Comparison of ENCODE assay signal across 8 cellular contexts in genomic region chr18:12744103-12744502, GRCh38. TPM values are rescaled to one million over a fixed set of nuclear protein-coding genes. Genes with fewer than 3 reads are reported as not detected.
DNase-seq lines count a peak whose midpoint lies in the region; ATAC-seq and TF ChIP-seq lines count a peak whose summit lies in the region.

No MANE protein-coding gene starts in this region.

- H3K9ac ChIP-seq in HCT116 (ENCODE audit: low read length) (no peak overlapping the region), OCI-LY1 (ENCODE audit: low read length) (no peak overlapping the region)

- H3K4me3 ChIP-seq in HCT116 (replicated peaks in 1 of 2; ENCODE audit: low read depth in 1 of 2, low read length in 2 of 2), result no peak overlapping the region
- H3K4me3 ChIP-seq in OCI-LY1 (ENCODE audit: low read depth, low read length, poor library complexity, severe bottlenecking), result no peak overlapping the region
- no peak overlapping the region for H3K4me3 ChIP-seq in mucosa of descending colon

- H3K9me2 ChIP-seq in HCT116 (ENCODE audit: insufficient read depth) (no peaks in the 10 kb centered on the region), OCI-LY1 (ENCODE audit: low read depth, low read length) (no peaks in the 10 kb centered on the region)

- CTCF ChIA-PET in HCT116 (lab: Charles Lee), result interaction anchor here (0.6 to 3.4 kb wide), 7 partner anchors 17 to 472 kb away, joined by 3 to 29 read pairs (median 4); no protein-coding TSS in a partner anchor

- POLR2A ChIA-PET in HCT116 (lab: Charles Lee), result no interaction called here

- H3K4me2 ChIP-seq in HCT116 (ENCODE audit: low read length) (no peak overlapping the region), OCI-LY1 (ENCODE audit: low read length) (no peak overlapping the region)

- no peak overlapping the region for H2AFZ ChIP-seq in HCT116 (ENCODE audit: low read depth, low read length, poor library complexity, severe bottlenecking)
- no peak overlapping the region for H2AFZ ChIP-seq in OCI-LY1 (ENCODE audit: low read length)

- no peaks in the 10 kb centered on the region for H3F3A ChIP-seq in OCI-LY1 (ENCODE audit: insufficient read depth, low read length)

- TF ChIP-seq CTCF in C4-2B (conservative IDR thresholded peaks at IDR 0.05) (peak; percentile 77), HCT116 (IDR thresholded peaks at IDR 0.05 in 2 of 3, conservative IDR thresholded peaks at IDR 0.05 in 1 of 3; ENCODE audit: borderline replicate concordance in 1 of 3, insufficient read depth in 1 of 3, low read depth in 2 of 3, low read length in 2 of 3) (peak; percentile 36 to 71 (median 66)), OCI-LY1 (IDR thresholded peaks at IDR 0.05; ENCODE audit: low read length) (peak; percentile 86), mucosa of descending colon (IDR thresholded peaks at IDR 0.05) (no peak)

- H3K9me3 ChIP-seq in HCT116 (ENCODE audit: control insufficient read depth in 1 of 2, insufficient read depth in 1 of 2, low read depth in 1 of 2, low read length in 2 of 2) (no peaks in the 10 kb centered on the region; a peak in 1 of 4 replicates), OCI-LY1 (ENCODE audit: low read length) (no peaks in the 10 kb centered on the region), mucosa of descending colon (no peaks in the 10 kb centered on the region)

- intact Hi-C loops in HCT116 (cut with micrococcal nuclease), result loop anchor here (1.0 to 5.0 kb wide), 3 partner anchors 149 to 413 kb away; no protein-coding TSS in a partner anchor
- intact Hi-C loops in mucosa of descending colon (cut with DNase I, micrococcal nuclease), result no loop called here

- H3K27ac ChIP-seq in C4-2B, result no peak overlapping the region
- H3K27ac ChIP-seq in HCT116 (ENCODE audit: low read depth, low read length), result no peak overlapping the region
- no peak overlapping the region for H3K27ac ChIP-seq in OCI-LY1 (ENCODE audit: low read depth, low read length, poor library complexity, severe bottlenecking)

- H3K27me3 ChIP-seq in HCT116 (ENCODE audit: insufficient read depth, low read length), result no peaks in the 10 kb centered on the region
- 0 out of 2 replicates have a peak, but pooled peaks cover 5% of the 10 kb centered on the region for H3K27me3 ChIP-seq in OCI-LY1 (ENCODE audit: insufficient read depth, low read length)

- H3K79me2 ChIP-seq in HCT116 (ENCODE audit: insufficient read depth, low read length) (no peaks in the 10 kb centered on the region), OCI-LY1 (ENCODE audit: insufficient read depth, low read length) (no peaks in the 10 kb centered on the region)

- H4K20me1 ChIP-seq in HCT116 (ENCODE audit: insufficient read depth), result no peaks in the 10 kb centered on the region
- no peaks in the 10 kb centered on the region for H4K20me1 ChIP-seq in OCI-LY1 (ENCODE audit: insufficient read depth, low read length)

- DNase-seq in HCT116 (ENCODE audit: low read depth, low spot score) (peak; percentile 42), dermis blood vessel endothelial cell (peak; percentile 79), mucosa of descending colon (no peak)

- peaks cover 4 to 5% of the 10 kb centered on the region in 2 experiments; a peak in 2 of 4 replicates for H3K4me1 ChIP-seq in HCT116 (ENCODE audit: control insufficient read depth in 1 of 2, insufficient read depth in 2 of 2, low read length in 2 of 2)
- H3K4me1 ChIP-seq in OCI-LY1 (ENCODE audit: insufficient read depth, low read length, severe bottlenecking), result peaks cover 13% of the 10 kb centered on the region
- H3K4me1 ChIP-seq in mucosa of descending colon (ENCODE audit: low read depth), result no peaks in the 10 kb centered on the region

- TF ChIP-seq POLR2A in HCT116 (IDR thresholded peaks at IDR 0.05; ENCODE audit: borderline replicate concordance, extremely low read depth, insufficient read depth, insufficient read length), result no peak

- BruUV-seq in HCT116 (replicated peaks; lab: Mats Ljungman, UMichigan), result no TSS peak

- peak; percentile 94 for ATAC-seq in HCT116
- ATAC-seq in mucosa of descending colon, result peak; percentile 41
- ATAC-seq in HG03378 (IDR thresholded peaks at IDR 0.05; ENCODE audit: unreplicated experiment), result no peak
- ATAC-seq in HG03354 (IDR thresholded peaks at IDR 0.05; ENCODE audit: poor library complexity, severe bottlenecking, unreplicated experiment), result no peak
- no peak for ATAC-seq in HG03342 (IDR thresholded peaks at IDR 0.05; ENCODE audit: unreplicated experiment)

- RAD21 ChIA-PET in HCT116 (lab: Charles Lee; ENCODE audit: low non-redundant PET in 1 of 2, low total read pairs in 2 of 2, uncharacterized antibody in 2 of 2, unreplicated experiment in 2 of 2), result interaction anchor here (0.5 to 1.1 kb wide), 4 partner anchors 187 to 193 kb away, joined by 3 to 8 read pairs (median 3); no protein-coding TSS in a partner anchor

- peak; percentile 79 for TF ChIP-seq RAD21 in HCT116 (IDR thresholded peaks at IDR 0.05; ENCODE audit: low read depth)

- H3K36me3 ChIP-seq in HCT116 (ENCODE audit: control insufficient read depth in 1 of 2, insufficient read depth in 2 of 2, low read length in 2 of 2), result no peaks in the 10 kb centered on the region
- no peaks in the 10 kb centered on the region for H3K36me3 ChIP-seq in OCI-LY1 (ENCODE audit: insufficient read depth, low read length)
- H3K36me3 ChIP-seq in mucosa of descending colon (ENCODE audit: low read depth), result no peaks in the 10 kb centered on the region

TF ChIP-seq in HCT116, 20 proteins besides CTCF, POLR2A, EP300 and RAD21:
- TF ChIP-seq ATF3 (IDR thresholded peaks at IDR 0.05) (no peak), CBX3 (IDR thresholded peaks at IDR 0.05; ENCODE audit: low read depth) (no peak)

RNA-seq across cellular contexts. Expression of gene PSMG2, which starts 41.3 kb away (rescaled TPM):
- total RNA-seq in HCT116 (2021; ENCODE audit: unreplicated experiment) (84.3 TPM), dermis blood vessel endothelial cell (72.6 and 79.0 TPM in 2 replicates), mucosa of descending colon (10 to 100 TPM; 68.7 to 73.8 (median 69.3) TPM)
- polyA plus RNA-seq in HCT116 (2012), result 36.6 and 58.1 TPM in 2 replicates

RNA-seq across cellular contexts. Expression of gene CEP76, which starts 41.6 kb away (rescaled TPM):
- total RNA-seq in HCT116 (2021; ENCODE audit: unreplicated experiment) (13.5 TPM), dermis blood vessel endothelial cell (14.8 and 18.2 TPM in 2 replicates), mucosa of descending colon (10 to 100 TPM in 1 of 3 donors, 1 to 10 TPM in 2; 6.4 to 10.1 (median 8.5) TPM)
- 7.1 and 8.1 TPM in 2 replicates for polyA plus RNA-seq in HCT116 (2012)

Comparison
In these comparisons a context has a peak if more than half of its experiments do, and no peak if none do; other contexts are left out.
1. ATAC-seq: peak in HCT116 (single experiment) and mucosa of descending colon (single experiment); none in HG03378 (single experiment), HG03354 (single experiment) and HG03342 (single experiment).
2. DNase-seq: peak in HCT116 (single experiment) and dermis blood vessel endothelial cell (single experiment); none in mucosa of descending colon (0 of 3).